In the genomic region with DNA sequence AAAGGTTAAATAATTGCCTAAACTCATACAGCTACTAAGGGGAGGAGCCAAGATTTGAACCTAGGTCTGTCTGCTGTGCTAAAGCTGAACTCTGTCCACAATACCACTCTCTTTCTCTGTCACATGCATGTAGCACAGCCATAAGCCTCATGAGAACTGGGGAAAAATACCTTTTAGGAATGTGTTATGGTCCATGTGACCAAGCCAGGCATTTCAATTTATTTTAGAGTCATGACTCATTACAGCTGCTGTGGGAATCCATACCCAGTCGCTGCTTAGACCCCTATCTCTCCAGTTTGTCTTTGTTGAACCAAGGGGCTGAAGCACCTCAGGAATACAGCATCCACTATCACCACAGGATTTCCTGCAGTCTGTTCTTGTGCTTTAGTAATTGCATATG, we compare ENCODE assay signal across 11 cellular contexts.
DNase-seq lines count a peak whose midpoint lies in the region; ATAC-seq and TF ChIP-seq lines count a peak whose summit lies in the region.
"Had no signal": no experiment of that assay in that cellular context is flagged by ENCODE, and none has a peak within 500 bp of the region (broad histone marks: within the 10 kb centered on the region; RNA-seq: fewer than 3 reads in every experiment).

No MANE protein-coding gene starts in this region.

- intact Hi-C loops in body of pancreas (cut with DNase I) = no loop called here
- intact Hi-C loops in sigmoid colon (cut with DNase I) = no loop called here

- TF ChIP-seq POLR2A in body of pancreas (IDR thresholded peaks at IDR 0.05) (no peak), sigmoid colon (IDR thresholded peaks at IDR 0.05) (no peak)

- H3K27me3 ChIP-seq in body of pancreas (no peaks in the 10 kb centered on the region), sigmoid colon (no peaks in the 10 kb centered on the region)
- H3K27me3 ChIP-seq: BE2C had no signal

- WGBS in body of pancreas, 2 donors = 95 to 100% methylated on average over 1 of the region's 1 CpG
- 85 to 95% methylated on average over 1 of the region's 1 CpG for WGBS in sigmoid colon, 2 donors

- H3K9me3 ChIP-seq in body of pancreas (no peaks in the 10 kb centered on the region), sigmoid colon (peaks cover 0 to 2% (median 0%) of the 10 kb centered on the region in 4 donors)
- H3K9me3 ChIP-seq: BE2C had no signal

- no peak for TF ChIP-seq EP300 in sigmoid colon (IDR thresholded peaks at IDR 0.05)

- no peak for ATAC-seq in body of pancreas

- H3K4me3 ChIP-seq in choroid plexus epithelial cell (ENCODE audit: low read depth, low read length) (no peak overlapping the region), retinal pigment epithelial cell (ENCODE audit: low read length) (no peak overlapping the region), body of pancreas (no peak overlapping the region), sigmoid colon (no peak overlapping the region)

- peak; percentile 14 for DNase-seq in ELR (ENCODE audit: low read depth)
- peak; percentile 12 for DNase-seq in M059J (ENCODE audit: low read depth)
- peak; percentile 33 for DNase-seq in choroid plexus epithelial cell (ENCODE audit: low read depth)
- peak; percentile 91 for DNase-seq in retinal pigment epithelial cell (ENCODE audit: low read depth)
- DNase-seq in body of pancreas = no peak
- no peak for DNase-seq in cerebellum (ENCODE audit: low spot score)
- DNase-seq in sigmoid colon = no peak
- DNase-seq: BE2C; NCI-H1436; NCI-H526; NK-92 treated with Interleukin-12 subunit alpha and Interleukin-12 subunit beta, amount 100 ng/mL, for 24 hours had no signal

- H3K27ac ChIP-seq in body of pancreas (no peak overlapping the region), sigmoid colon (no peak overlapping the region)

- H3K4me1 ChIP-seq in body of pancreas = no peaks in the 10 kb centered on the region
- peaks cover 0 to 17% (median 12%) of the 10 kb centered on the region in 4 donors for H3K4me1 ChIP-seq in sigmoid colon

- TF ChIP-seq CTCF in choroid plexus epithelial cell (conservative IDR thresholded peaks at IDR 0.05; ENCODE audit: low read depth, low read length) = no peak
- no peak for TF ChIP-seq CTCF in retinal pigment epithelial cell (conservative IDR thresholded peaks at IDR 0.05; ENCODE audit: low read depth, low read length)
- TF ChIP-seq CTCF in body of pancreas (IDR thresholded peaks at IDR 0.05) = no peak
- no peak for TF ChIP-seq CTCF in sigmoid colon (IDR thresholded peaks at IDR 0.05)

- no peaks in the 10 kb centered on the region for H3K36me3 ChIP-seq in body of pancreas (replicated peaks in 1 of 2; ENCODE audit: insufficient read depth in 1 of 2, low read depth in 2 of 2)
- H3K36me3 ChIP-seq in sigmoid colon = no peaks in the 10 kb centered on the region
- H3K36me3 ChIP-seq: BE2C had no signal

Comparison
In these comparisons a context has a peak if more than half of its experiments do, and no peak if none do; other contexts are left out.
1. DNase-seq: peak in ELR (single experiment), M059J (single experiment), choroid plexus epithelial cell (single experiment) and retinal pigment epithelial cell (single experiment); none in body of pancreas (0 of 4), cerebellum (single experiment) and sigmoid colon (single experiment).